Comparison of ENCODE assay signal across 12 cellular contexts in genomic region chr18:74541703-74542555, GRCh38. TPM values are rescaled to one million over a fixed set of nuclear protein-coding genes. Genes with fewer than 3 reads are reported as not detected.
DNase-seq lines count a peak whose midpoint lies in the region; TF ChIP-seq lines count a peak whose summit lies in the region.
"Had no signal": no experiment of that assay in that cellular context is flagged by ENCODE, and none has a peak within 500 bp of the region (broad histone marks: within the 10 kb centered on the region; RNA-seq: fewer than 3 reads in every experiment).

No MANE protein-coding gene starts in this region.

- no peak overlapping the region for H3K4me3 ChIP-seq in MG63
- H3K4me3 ChIP-seq: SJSA1, vagina had no signal

- H3K27ac Mint-ChIP-seq in nephron progenitor cell = peak overlapping the region; percentile 54

- DNase-seq in COLO829 (ENCODE audit: low spot score) = peak; percentile 32
- peak; percentile 10 for DNase-seq in RWPE1 (ENCODE audit: low spot score)
- peak; percentile 12 for DNase-seq in foreskin melanocyte
- DNase-seq in nephron progenitor cell = no peak
- DNase-seq in stimulated activated naive CD4-positive, alpha-beta T cell treated with Interleukin-2 at 50 U/mL for 16 hours (lab: John Stamatoyannopoulos, UW) = no peak
- no peak for DNase-seq in MG63
- no peak for DNase-seq in erythroblast (lab: John Stamatoyannopoulos, UW)
- DNase-seq in activated CD4-positive, CD25-positive, alpha-beta regulatory T cell treated with anti-CD3 and anti-CD28 coated beads, Interleukin-2, amount 50 U/mL, for 72 hours = no peak
- DNase-seq: activated T-cell treated with anti-CD3 and anti-CD28 coated beads, Interleukin-2, amount 50 U/mL, for 1 hour; naive thymus-derived CD4-positive, alpha-beta T cell had no signal

- no peak overlapping the region for H3K4me3 Mint-ChIP-seq in nephron progenitor cell
- H3K4me3 Mint-ChIP-seq: naive thymus-derived CD4-positive, alpha-beta T cell had no signal

- TF ChIP-seq CTCF in RWPE1 (conservative IDR thresholded peaks at IDR 0.05; ENCODE audit: low read depth) (no peak), nephron progenitor cell (IDR thresholded peaks at IDR 0.05) (no peak)

- no peak for TF ChIP-seq POLR2A in erythroblast (IDR thresholded peaks at IDR 0.05; ENCODE audit: low read length)

- CTCF ChIA-PET in RWPE1 (lab: Yijun Ruan, JAX) = interaction anchor here (0.6 kb wide), 2 partner anchors 49 to 462 kb away, joined by 3 read pairs; no protein-coding TSS in a partner anchor

- peaks cover 10% of the 10 kb centered on the region for H3K9me3 Mint-ChIP-seq in nephron progenitor cell

- no peaks in the 10 kb centered on the region for H3K27me3 ChIP-seq in MG63
- H3K27me3 ChIP-seq: SJSA1, vagina had no signal

- peaks cover 28% of the 10 kb centered on the region for H3K27me3 Mint-ChIP-seq in nephron progenitor cell (ENCODE audit: low read depth, poor library complexity)

- H3K36me3 Mint-ChIP-seq in nephron progenitor cell (ENCODE audit: low read depth) = no peaks in the 10 kb centered on the region
- H3K36me3 Mint-ChIP-seq: naive thymus-derived CD4-positive, alpha-beta T cell had no signal

- POLR2A ChIA-PET in RWPE1 (lab: Yijun Ruan, JAX; ENCODE audit: low non-redundant PET) = no interaction called here

- no peaks in the 10 kb centered on the region for H3K36me3 ChIP-seq in MG63
- H3K36me3 ChIP-seq: SJSA1, vagina had no signal

- peaks cover 17% of the 10 kb centered on the region for H3K4me1 Mint-ChIP-seq in nephron progenitor cell

- H3K9me3 ChIP-seq in MG63 = no peaks in the 10 kb centered on the region
- H3K9me3 ChIP-seq: SJSA1, vagina had no signal

- H3K27ac ChIP-seq in RWPE1 = no peak overlapping the region
- H3K27ac ChIP-seq: SJSA1, vagina had no signal

RNA-seq across cellular contexts. Expression of gene CNDP1, which starts 7.6 kb away (rescaled TPM):
- total RNA-seq in MG63 (2014; rRNA removed; shearing (Covaris generic); ENCODE audit: low replicate concordance) = not detected in 2 replicates
- total RNA-seq: SJSA1 had no signal

RNA-seq across cellular contexts. Expression of gene CNDP2, which starts 45.8 kb away (rescaled TPM):
- 26.7 and 38.8 TPM in 2 replicates for total RNA-seq in MG63 (2014; rRNA removed; shearing (Covaris generic); ENCODE audit: low replicate concordance)

RNA-seq across cellular contexts. Expression of gene ZNF407, which starts 55.7 kb away (rescaled TPM):
- total RNA-seq in MG63 (2014; rRNA removed; shearing (Covaris generic); ENCODE audit: low replicate concordance) = 3.7 and 4.4 TPM in 2 replicates

Comparison
In these comparisons a context has a peak if more than half of its experiments do, and no peak if none do; other contexts are left out.
1. DNase-seq: peak in COLO829 (single experiment), RWPE1 (single experiment) and foreskin melanocyte (single experiment); none in nephron progenitor cell (single experiment), stimulated activated naive CD4-positive, alpha-beta T cell treated with Interleukin-2 at 50 U/mL for 16 hours (single experiment), MG63 (single experiment), erythroblast (0 of 2) and activated CD4-positive, CD25-positive, alpha-beta regulatory T cell treated with anti-CD3 and anti-CD28 coated beads, Interleukin-2, amount 50 U/mL, for 72 hours (single experiment).